ENCODE assay signal across 1 cellular context in the genomic region with DNA sequence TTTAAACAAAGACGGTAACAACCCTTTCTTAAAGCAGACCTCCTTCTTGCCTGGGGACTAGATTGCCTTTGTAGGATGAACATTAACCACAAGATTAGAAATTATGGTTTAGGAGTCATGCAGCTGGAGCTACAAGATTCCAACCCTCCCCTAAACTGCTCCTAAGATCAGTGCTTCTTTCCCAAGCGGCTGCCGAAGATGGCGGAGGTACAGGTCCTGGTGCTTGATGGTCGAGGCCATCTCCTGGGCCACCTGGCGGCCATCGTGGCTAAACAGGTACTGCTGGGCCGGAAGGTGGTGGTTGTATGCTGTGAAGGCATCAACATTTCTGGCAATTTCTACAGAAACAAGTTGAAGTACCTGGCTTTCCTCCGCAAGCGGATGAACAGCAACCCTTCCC. TPM values are rescaled to one million over a fixed set of nuclear protein-coding genes. Genes with fewer than 3 reads are reported as not detected.
"Had no signal": no experiment of that assay in that cellular context is flagged by ENCODE, and none has a peak within 500 bp of the region (broad histone marks: within the 10 kb centered on the region; RNA-seq: fewer than 3 reads in every experiment).

No MANE protein-coding gene starts in this region.

RNA-seq across cellular contexts. Expression of gene GPRC5A, which starts 16.1 kb away (rescaled TPM):
- total RNA-seq: activated B cell treated with CpG ODN at 0.5 μM for 24 hours had no signal
